In genomic region chr22:23883658-23884057, GRCh38 we compare ENCODE assay signal across 24 cellular contexts. TPM values are rescaled to one million over a fixed set of nuclear protein-coding genes. Genes with fewer than 3 reads are reported as not detected.
"Had no signal": no experiment of that assay in that cellular context is flagged by ENCODE, and none has a peak within 500 bp of the region (broad histone marks: within the 10 kb centered on the region; RNA-seq: fewer than 3 reads in every experiment).

No MANE protein-coding gene starts in this region.

- H3K36me3 ChIP-seq: MG63, SJSA1 had no signal

- H3K9me3 ChIP-seq: SJSA1 had no signal

- FAIRE-seq: HepG2, RCC 7860 had no signal

- DNase-seq: IMR-90, Karpas-422, KG1, MG63, NCI-H1092, NCI-H1105 treated with DMSO at 0.1 percent for 48 hours, NCI-H1436, NCI-H187, NCI-H2029 treated with DMSO at 0.1 percent for 48 hours, NCI-H2171 treated with DMSO at 0.1 percent for 48 hours, NCI-H2227 treated with DMSO at 0.1 percent for 48 hours, NCI-H446, NCI-H510A, NCI-H524 treated with DMSO at 0.1 percent for 48 hours, NCI-H69, NCI-H774, Right ventricle myocardium superior, RPMI8226, SIG-M5 had no signal

- H3K4me3 ChIP-seq: MG63, SJSA1, SK-N-MC had no signal

- ATAC-seq: HepG2 had no signal

- H3K27ac ChIP-seq: SJSA1, SK-N-MC had no signal

- H3K27me3 ChIP-seq: MG63, SJSA1 had no signal

RNA-seq across cellular contexts. Expression of gene DERL3, which starts 44.9 kb away (rescaled TPM):
- total RNA-seq: HepG2, HT1080, SJSA1 had no signal
